ENCODE assay signal across 8 cellular contexts in genomic region chr10:51698473-51699063, GRCh38. TPM values are rescaled to one million over a fixed set of nuclear protein-coding genes. Genes with fewer than 3 reads are reported as not detected.
A peak's percentile ranks its signal among the peaks of the same experiment; 100 is the strongest.
DNase-seq lines count a peak whose midpoint lies in the region; ATAC-seq, FAIRE-seq and TF ChIP-seq lines count a peak whose summit lies in the region.

No MANE protein-coding gene starts in this region.

- H3K27me3 ChIP-seq in ascending aorta, result no peaks in the 10 kb centered on the region
- H3K27me3 ChIP-seq in suprapubic skin, result no peaks in the 10 kb centered on the region

- H3K9me3 Mint-ChIP-seq in T-helper 1 cell treated with Interleukin-12 subunit alpha and Interleukin-12 subunit beta and Interleukin-4 antibody, amounts not matched to agents 30 μg/mL and 1 μg/mL, for 36 hours, result peaks cover 9% of the 10 kb centered on the region

- H3K4me1 Mint-ChIP-seq in T-helper 1 cell treated with Interleukin-12 subunit alpha and Interleukin-12 subunit beta and Interleukin-4 antibody, amounts not matched to agents 30 μg/mL and 1 μg/mL, for 36 hours (ENCODE audit: low read depth), result peaks cover 48% of the 10 kb centered on the region

- 84% methylated on average over 5 of the region's 8 CpGs for WGBS in suprapubic skin

- peaks cover 50% of the 10 kb centered on the region for H3K36me3 Mint-ChIP-seq in T-helper 1 cell treated with Interleukin-12 subunit alpha and Interleukin-12 subunit beta and Interleukin-4 antibody, amounts not matched to agents 30 μg/mL and 1 μg/mL, for 36 hours (ENCODE audit: low read depth)

- H3K4me3 Mint-ChIP-seq in T-helper 1 cell treated with Interleukin-12 subunit alpha and Interleukin-12 subunit beta and Interleukin-4 antibody, amounts not matched to agents 30 μg/mL and 1 μg/mL, for 36 hours, result peak overlapping the region; percentile 100

- no peak for TF ChIP-seq EP300 in suprapubic skin (IDR thresholded peaks at IDR 0.05)

- no peaks in the 10 kb centered on the region for H3K9me3 ChIP-seq in ascending aorta
- no peaks in the 10 kb centered on the region for H3K9me3 ChIP-seq in kidney (ENCODE audit: control insufficient read depth in 1 of 2, low read length in 2 of 2)
- H3K9me3 ChIP-seq in suprapubic skin, result no peaks in the 10 kb centered on the region

- H3K27ac ChIP-seq in ascending aorta, result peak overlapping the region; percentile 82 to 94
- H3K27ac ChIP-seq in kidney (ENCODE audit: low read depth in 2 of 2, low read length in 2 of 2), result no peak overlapping the region
- H3K27ac ChIP-seq in suprapubic skin, result peak overlapping the region; percentile 97

- no peaks in the 10 kb centered on the region for H3K27me3 Mint-ChIP-seq in T-helper 1 cell treated with Interleukin-12 subunit alpha and Interleukin-12 subunit beta and Interleukin-4 antibody, amounts not matched to agents 30 μg/mL and 1 μg/mL, for 36 hours (ENCODE audit: low read depth)

- peak overlapping the region; percentile 94 to 100 for H3K9ac ChIP-seq in kidney (ENCODE audit: low read length in 2 of 2)

- H3K4me1 ChIP-seq in ascending aorta (peaks cover 11 to 42% of the 10 kb centered on the region in 2 donors), kidney (ENCODE audit: control insufficient read depth in 1 of 2, insufficient read depth in 1 of 2, low read depth in 1 of 2, low read length in 2 of 2) (peaks cover 7 to 16% of the 10 kb centered on the region in 2 donors), suprapubic skin (peaks cover 42% of the 10 kb centered on the region)

- H3K4me3 ChIP-seq in ascending aorta (peak overlapping the region; percentile 67 to 71), kidney (ENCODE audit: low read length in 2 of 2) (peak overlapping the region; percentile 96 to 100), suprapubic skin (peak overlapping the region; percentile 76)

- intact Hi-C loops in ascending aorta (cut with DNase I) (loop anchor here (5.0 kb wide), 1 partner anchor 56 kb away; no protein-coding TSS in a partner anchor), kidney (cut with DNase I) (no loop called here)

- H3K36me3 ChIP-seq in ascending aorta, result peaks cover 0 to 7% of the 10 kb centered on the region in 2 donors
- no peaks in the 10 kb centered on the region for H3K36me3 ChIP-seq in kidney (ENCODE audit: control insufficient read depth in 1 of 2, insufficient read depth in 2 of 2, low read length in 2 of 2)
- peaks cover 5% of the 10 kb centered on the region for H3K36me3 ChIP-seq in suprapubic skin

- no peak for ATAC-seq in GM21576 (IDR thresholded peaks at IDR 0.05; ENCODE audit: unreplicated experiment)

- FAIRE-seq in kidney (lab: Jason Lieb, UNC), result no peak

- TF ChIP-seq CTCF in ascending aorta (IDR thresholded peaks at IDR 0.05) (no peak), kidney (IDR thresholded peaks at IDR 0.05; ENCODE audit: borderline replicate concordance, extremely low read depth, insufficient read depth) (no peak), suprapubic skin (IDR thresholded peaks at IDR 0.05) (no peak)

- no peak for TF ChIP-seq POLR2A in suprapubic skin (IDR thresholded peaks at IDR 0.05)

- H3K27ac Mint-ChIP-seq in T-helper 1 cell treated with Interleukin-12 subunit alpha and Interleukin-12 subunit beta and Interleukin-4 antibody, amounts not matched to agents 30 μg/mL and 1 μg/mL, for 36 hours, result peak overlapping the region; percentile 100

- no peak for DNase-seq in T-helper 1 cell
- DNase-seq in ascending aorta (ENCODE audit: low spot score in 2 of 2), result no peak
- DNase-seq in kidney, result peak; percentile 59
- DNase-seq in suprapubic skin (ENCODE audit: low spot score in 2 of 2), result no peak
- DNase-seq in MV-4-11 (lab: John Stamatoyannopoulos, UW), result no peak
- DNase-seq in cerebellar cortex (ENCODE audit: low spot score), result no peak

RNA-seq across cellular contexts. Expression of gene CSTF2T, which starts 0.8 kb away (rescaled TPM):
- total RNA-seq in ascending aorta (11.6 TPM), kidney (24.9 TPM), suprapubic skin (10 to 100 TPM; 14.2 to 17.5 (median 15.1) TPM)
- 11.2 TPM for polyA plus RNA-seq in kidney (ENCODE audit: insufficient read depth, low read depth, low replicate concordance)

Comparison
In these comparisons a context has a peak if more than half of its experiments do, and no peak if none do; other contexts are left out.
1. H3K27ac ChIP-seq: peak in ascending aorta (2 of 2) and suprapubic skin (single experiment); none in kidney (0 of 2).
2. Peak in every context shown above with its lines, with median percentiles within 50 percentile points of each other: H3K4me3 ChIP-seq.